Comparison of ENCODE assay signal across 1 cellular context in the genomic region with DNA sequence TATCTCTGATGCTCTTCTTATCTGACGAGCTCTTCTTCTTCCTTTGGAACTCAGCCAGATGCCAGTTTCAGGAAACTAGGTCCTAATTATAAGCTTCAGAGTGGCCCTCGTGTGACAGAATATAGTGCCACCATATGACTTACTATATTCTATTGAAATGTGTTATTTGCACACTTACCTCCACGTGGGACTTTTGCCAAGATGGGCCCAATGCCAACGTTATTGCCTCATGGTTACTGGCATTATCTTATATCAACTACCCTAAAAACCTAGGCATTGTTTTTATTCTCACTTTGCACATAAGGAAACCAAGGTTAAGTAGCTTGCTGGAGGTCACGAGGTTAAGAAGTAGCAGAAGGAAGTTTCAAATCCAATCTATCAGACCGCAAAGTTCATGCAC.
TF ChIP-seq lines count a peak whose summit lies in the region.

No MANE protein-coding gene starts in this region.

TF ChIP-seq in GM23338, 12 proteins besides CTCF, POLR2A, EP300 and RAD21 (continued from another document):
- TF ChIP-seq, protein P1, sequence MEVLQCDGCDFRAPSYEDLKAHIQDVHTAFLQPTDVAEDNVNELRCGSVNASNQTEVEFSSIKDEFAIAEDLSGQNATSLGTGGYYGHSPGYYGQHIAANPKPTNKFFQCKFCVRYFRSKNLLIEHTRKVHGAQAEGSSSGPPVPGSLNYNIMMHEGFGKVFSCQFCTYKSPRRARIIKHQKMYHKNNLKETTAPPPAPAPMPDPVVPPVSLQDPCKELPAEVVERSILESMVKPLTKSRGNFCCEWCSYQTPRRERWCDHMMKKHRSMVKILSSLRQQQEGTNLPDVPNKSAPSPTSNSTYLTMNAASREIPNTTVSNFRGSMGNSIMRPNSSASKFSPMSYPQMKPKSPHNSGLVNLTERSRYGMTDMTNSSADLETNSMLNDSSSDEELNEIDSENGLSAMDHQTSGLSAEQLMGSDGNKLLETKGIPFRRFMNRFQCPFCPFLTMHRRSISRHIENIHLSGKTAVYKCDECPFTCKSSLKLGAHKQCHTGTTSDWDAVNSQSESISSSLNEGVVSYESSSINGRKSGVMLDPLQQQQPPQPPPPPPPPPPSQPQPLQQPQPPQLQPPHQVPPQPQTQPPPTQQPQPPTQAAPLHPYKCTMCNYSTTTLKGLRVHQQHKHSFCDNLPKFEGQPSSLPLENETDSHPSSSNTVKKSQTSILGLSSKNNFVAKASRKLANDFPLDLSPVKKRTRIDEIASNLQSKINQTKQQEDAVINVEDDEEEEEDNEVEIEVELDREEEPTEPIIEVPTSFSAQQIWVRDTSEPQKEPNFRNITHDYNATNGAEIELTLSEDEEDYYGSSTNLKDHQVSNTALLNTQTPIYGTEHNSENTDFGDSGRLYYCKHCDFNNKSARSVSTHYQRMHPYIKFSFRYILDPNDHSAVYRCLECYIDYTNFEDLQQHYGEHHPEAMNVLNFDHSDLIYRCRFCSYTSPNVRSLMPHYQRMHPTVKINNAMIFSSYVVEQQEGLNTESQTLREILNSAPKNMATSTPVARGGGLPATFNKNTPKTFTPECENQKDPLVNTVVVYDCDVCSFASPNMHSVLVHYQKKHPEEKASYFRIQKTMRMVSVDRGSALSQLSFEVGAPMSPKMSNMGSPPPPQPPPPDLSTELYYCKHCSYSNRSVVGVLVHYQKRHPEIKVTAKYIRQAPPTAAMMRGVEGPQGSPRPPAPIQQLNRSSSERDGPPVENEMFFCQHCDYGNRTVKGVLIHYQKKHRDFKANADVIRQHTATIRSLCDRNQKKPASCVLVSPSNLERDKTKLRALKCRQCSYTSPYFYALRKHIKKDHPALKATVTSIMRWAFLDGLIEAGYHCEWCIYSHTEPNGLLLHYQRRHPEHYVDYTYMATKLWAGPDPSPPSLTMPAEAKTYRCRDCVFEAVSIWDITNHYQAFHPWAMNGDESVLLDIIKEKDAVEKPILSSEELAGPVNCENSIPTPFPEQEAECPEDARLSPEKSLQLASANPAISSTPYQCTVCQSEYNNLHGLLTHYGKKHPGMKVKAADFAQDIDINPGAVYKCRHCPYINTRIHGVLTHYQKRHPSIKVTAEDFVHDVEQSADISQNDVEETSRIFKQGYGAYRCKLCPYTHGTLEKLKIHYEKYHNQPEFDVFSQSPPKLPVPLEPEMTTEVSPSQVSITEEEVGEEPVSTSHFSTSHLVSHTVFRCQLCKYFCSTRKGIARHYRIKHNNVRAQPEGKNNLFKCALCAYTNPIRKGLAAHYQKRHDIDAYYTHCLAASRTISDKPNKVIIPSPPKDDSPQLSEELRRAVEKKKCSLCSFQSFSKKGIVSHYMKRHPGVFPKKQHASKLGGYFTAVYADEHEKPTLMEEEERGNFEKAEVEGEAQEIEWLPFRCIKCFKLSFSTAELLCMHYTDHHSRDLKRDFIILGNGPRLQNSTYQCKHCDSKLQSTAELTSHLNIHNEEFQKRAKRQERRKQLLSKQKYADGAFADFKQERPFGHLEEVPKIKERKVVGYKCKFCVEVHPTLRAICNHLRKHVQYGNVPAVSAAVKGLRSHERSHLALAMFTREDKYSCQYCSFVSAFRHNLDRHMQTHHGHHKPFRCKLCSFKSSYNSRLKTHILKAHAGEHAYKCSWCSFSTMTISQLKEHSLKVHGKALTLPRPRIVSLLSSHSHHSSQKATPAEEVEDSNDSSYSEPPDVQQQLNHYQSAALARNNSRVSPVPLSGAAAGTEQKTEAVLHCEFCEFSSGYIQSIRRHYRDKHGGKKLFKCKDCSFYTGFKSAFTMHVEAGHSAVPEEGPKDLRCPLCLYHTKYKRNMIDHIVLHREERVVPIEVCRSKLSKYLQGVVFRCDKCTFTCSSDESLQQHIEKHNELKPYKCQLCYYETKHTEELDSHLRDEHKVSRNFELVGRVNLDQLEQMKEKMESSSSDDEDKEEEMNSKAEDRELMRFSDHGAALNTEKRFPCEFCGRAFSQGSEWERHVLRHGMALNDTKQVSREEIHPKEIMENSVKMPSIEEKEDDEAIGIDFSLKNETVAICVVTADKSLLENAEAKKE (CRISPR knock-in tag; IDR thresholded peaks at IDR 0.05): no peak
- TF ChIP-seq ZNF114 (CRISPR knock-in tag; IDR thresholded peaks at IDR 0.05) (no peak), ZNF331 (CRISPR knock-in tag; IDR thresholded peaks at IDR 0.05; ENCODE audit: low read depth) (no peak), POLR2AphosphoS5 (IDR thresholded peaks at IDR 0.05; ENCODE audit: low read depth) (no peak), STAT1 (IDR thresholded peaks at IDR 0.05; ENCODE audit: unreplicated experiment) (no peak), CREB1 (CRISPR knock-in tag; IDR thresholded peaks at IDR 0.05; ENCODE audit: low read depth) (no peak), JUNB (IDR thresholded peaks at IDR 0.05; ENCODE audit: unreplicated experiment) (no peak), NANOG (IDR thresholded peaks at IDR 0.05; ENCODE audit: borderline replicate concordance) (no peak)
- TF ChIP-seq, protein P2, sequence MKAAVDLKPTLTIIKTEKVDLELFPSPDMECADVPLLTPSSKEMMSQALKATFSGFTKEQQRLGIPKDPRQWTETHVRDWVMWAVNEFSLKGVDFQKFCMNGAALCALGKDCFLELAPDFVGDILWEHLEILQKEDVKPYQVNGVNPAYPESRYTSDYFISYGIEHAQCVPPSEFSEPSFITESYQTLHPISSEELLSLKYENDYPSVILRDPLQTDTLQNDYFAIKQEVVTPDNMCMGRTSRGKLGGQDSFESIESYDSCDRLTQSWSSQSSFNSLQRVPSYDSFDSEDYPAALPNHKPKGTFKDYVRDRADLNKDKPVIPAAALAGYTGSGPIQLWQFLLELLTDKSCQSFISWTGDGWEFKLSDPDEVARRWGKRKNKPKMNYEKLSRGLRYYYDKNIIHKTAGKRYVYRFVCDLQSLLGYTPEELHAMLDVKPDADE (IDR thresholded peaks at IDR 0.05): no peak
